In genomic region chr2:109523121-109523520, GRCh38 we compare ENCODE assay signal across 17 cellular contexts.
"Had no signal": no experiment of that assay in that cellular context is flagged by ENCODE, and none has a peak within 500 bp of the region (broad histone marks: within the 10 kb centered on the region; RNA-seq: fewer than 3 reads in every experiment).

No MANE protein-coding gene starts in this region.

- H3K27me3 ChIP-seq: esophagus squamous epithelium, gastroesophageal sphincter, neural progenitor cell, right atrium auricular region, vagina had no signal

- H3K9me3 ChIP-seq: esophagus squamous epithelium, gastroesophageal sphincter, right atrium auricular region, vagina had no signal

- H3K4me3 Mint-ChIP-seq: dendritic cell treated with granulocyte-macrophage colony-stimulating factor and Interleukin-4, amounts not matched to agents 40 ng/mL and 50 ng/mL, for 4 days; immature natural killer cell; natural killer cell treated with Interleukin-12 subunit alpha and Interleukin-12 subunit beta and Interleukin-15 and Interleukin-18, amount 100 ng/mL, for 72 hours; neural progenitor cell had no signal

- H3K36me3 ChIP-seq: esophagus squamous epithelium, gastroesophageal sphincter, neural progenitor cell, right atrium auricular region, vagina had no signal

- H3K4me3 ChIP-seq: esophagus squamous epithelium, gastroesophageal sphincter, lung, neural progenitor cell, right atrium auricular region, vagina had no signal

- H2AFZ ChIP-seq: neural progenitor cell had no signal

- H3K4me1 ChIP-seq: gastroesophageal sphincter, right atrium auricular region, vagina had no signal

- H3K4me2 ChIP-seq: neural progenitor cell had no signal

- H3K4me1 Mint-ChIP-seq: immature natural killer cell had no signal

- ATAC-seq: gastroesophageal sphincter, left cardiac atrium, left ventricle myocardium superior had no signal

- H3K27ac Mint-ChIP-seq: dendritic cell treated with granulocyte-macrophage colony-stimulating factor and Interleukin-4, amounts not matched to agents 40 ng/mL and 50 ng/mL, for 4 days; immature natural killer cell; natural killer cell treated with Interleukin-12 subunit alpha and Interleukin-12 subunit beta and Interleukin-15 and Interleukin-18, amount 100 ng/mL, for 72 hours had no signal

- DNase-seq: esophagus squamous epithelium; foreskin fibroblast; glutamatergic neuron; immature natural killer cell; left cardiac atrium; left ventricle myocardium superior; mesenchymal stem cell; midbrain; stimulated activated naive CD4-positive, alpha-beta T cell treated with Interleukin-2 at 50 U/mL for 16 hours; trophoblast cell had no signal

- H3K27me3 Mint-ChIP-seq: dendritic cell treated with granulocyte-macrophage colony-stimulating factor and Interleukin-4, amounts not matched to agents 40 ng/mL and 50 ng/mL, for 4 days had no signal

- H3K9me3 Mint-ChIP-seq: dendritic cell treated with granulocyte-macrophage colony-stimulating factor and Interleukin-4, amounts not matched to agents 40 ng/mL and 50 ng/mL, for 4 days; immature natural killer cell; natural killer cell treated with Interleukin-12 subunit alpha and Interleukin-12 subunit beta and Interleukin-15 and Interleukin-18, amount 100 ng/mL, for 72 hours had no signal

- H3K27ac ChIP-seq: esophagus squamous epithelium, gastroesophageal sphincter, neural progenitor cell, right atrium auricular region, vagina had no signal

- H3K36me3 Mint-ChIP-seq: immature natural killer cell; natural killer cell treated with Interleukin-12 subunit alpha and Interleukin-12 subunit beta and Interleukin-15 and Interleukin-18, amount 100 ng/mL, for 72 hours had no signal
